ENCODE assay signal across 1 cellular context in the genomic region with DNA sequence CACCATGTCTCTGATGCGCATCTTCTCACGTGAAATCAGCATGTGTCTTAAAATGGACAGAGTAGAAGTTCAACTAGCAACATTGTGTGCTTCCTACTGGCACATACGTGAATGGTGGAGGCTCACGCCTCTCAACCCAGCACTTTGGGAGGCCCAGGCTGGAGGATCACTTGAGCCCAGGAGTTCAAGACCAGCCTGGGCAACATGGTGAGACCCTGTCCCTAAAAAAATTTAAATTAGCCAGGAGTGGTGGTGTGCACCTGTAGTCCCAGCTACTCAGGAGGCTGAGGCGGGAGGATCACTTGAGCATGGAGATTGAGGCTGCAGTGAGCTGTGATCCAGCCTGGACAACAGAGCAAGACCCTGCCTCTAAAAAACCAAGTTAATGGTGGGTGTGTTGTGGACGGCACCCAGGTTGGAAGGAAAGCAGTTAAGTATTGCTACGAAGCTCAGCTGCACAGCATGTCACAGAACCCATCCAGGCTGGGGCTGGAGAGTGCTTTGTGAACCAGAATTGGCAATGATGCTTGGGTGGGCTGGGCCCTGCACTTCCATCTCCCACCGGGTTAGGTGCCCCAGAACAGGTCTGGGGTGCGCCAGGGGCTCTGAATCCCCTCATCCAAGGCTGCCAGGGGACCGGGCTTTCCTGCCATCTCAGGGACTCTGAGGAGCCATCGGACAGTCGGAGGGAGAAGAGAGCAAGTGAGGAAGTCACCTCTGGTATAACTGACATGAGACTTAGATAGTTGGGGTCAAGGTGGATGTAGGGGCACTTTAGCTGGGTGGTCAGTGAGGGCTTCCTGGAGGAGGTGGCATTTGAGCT.
TF ChIP-seq lines count a peak whose summit lies in the region.

No MANE protein-coding gene starts in this region.

TF ChIP-seq in IMR-90, 13 proteins besides CTCF, POLR2A, EP300 and RAD21:
- TF ChIP-seq, protein P1, sequence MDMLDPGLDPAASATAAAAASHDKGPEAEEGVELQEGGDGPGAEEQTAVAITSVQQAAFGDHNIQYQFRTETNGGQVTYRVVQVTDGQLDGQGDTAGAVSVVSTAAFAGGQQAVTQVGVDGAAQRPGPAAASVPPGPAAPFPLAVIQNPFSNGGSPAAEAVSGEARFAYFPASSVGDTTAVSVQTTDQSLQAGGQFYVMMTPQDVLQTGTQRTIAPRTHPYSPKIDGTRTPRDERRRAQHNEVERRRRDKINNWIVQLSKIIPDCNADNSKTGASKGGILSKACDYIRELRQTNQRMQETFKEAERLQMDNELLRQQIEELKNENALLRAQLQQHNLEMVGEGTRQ (IDR thresholded peaks at IDR 0.05; ENCODE audit: low read depth, low read length), result no peak
- TF ChIP-seq MXI1 (IDR thresholded peaks at IDR 0.05; ENCODE audit: borderline replicate concordance, low read depth, low read length) (no peak), MAZ (IDR thresholded peaks at IDR 0.05; ENCODE audit: borderline replicate concordance, low read depth, low read length) (no peak), FOS (IDR thresholded peaks at IDR 0.05; ENCODE audit: low read depth, low read length) (no peak), NFE2L2 (IDR thresholded peaks at IDR 0.05; ENCODE audit: low read depth, low read length) (no peak), CHD1 (IDR thresholded peaks at IDR 0.05; ENCODE audit: low read depth, low read length) (no peak), CEBPB (IDR thresholded peaks at IDR 0.05; ENCODE audit: low read depth, low read length) (no peak), BHLHE40 (IDR thresholded peaks at IDR 0.05; ENCODE audit: low read depth, low read length) (no peak)
